In the genomic region with DNA sequence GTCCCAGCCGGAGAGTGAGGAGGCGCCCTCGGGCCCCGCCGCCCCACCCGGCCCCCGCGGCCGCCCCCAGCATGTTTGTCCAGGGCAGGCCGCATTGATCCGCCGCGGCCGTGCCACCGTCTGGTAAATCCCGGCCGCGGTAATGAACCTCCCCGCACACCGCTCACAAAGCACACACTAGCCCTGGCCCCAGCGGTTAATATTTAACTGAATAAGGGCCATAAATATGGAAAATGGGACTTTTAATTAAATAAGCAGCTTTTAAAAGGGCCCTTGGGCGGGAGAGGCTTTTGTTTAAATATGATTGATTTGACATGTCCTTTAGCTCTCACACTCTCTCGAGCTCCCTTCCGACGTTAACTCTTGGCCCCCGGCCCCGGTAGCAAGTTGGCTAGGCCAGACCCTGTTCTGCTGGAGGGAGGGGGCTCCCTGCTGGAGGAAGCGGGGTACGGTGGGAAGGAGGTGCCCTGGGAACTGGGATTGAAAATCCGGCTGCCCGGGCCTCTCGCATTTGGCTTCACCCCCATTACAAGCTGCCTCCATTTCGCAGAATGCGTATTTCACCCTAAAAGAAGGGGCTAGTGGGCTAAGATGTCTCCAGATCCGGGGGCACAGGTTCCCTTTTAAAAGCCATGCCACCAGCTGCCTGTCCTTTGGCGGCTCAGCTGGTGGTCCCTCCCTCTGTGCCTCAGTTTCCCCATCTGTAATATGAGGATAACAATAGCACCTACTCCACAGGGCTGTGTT, we compare ENCODE assay signal across 1 cellular context.
TF ChIP-seq lines count a peak whose summit lies in the region.

No MANE protein-coding gene starts in this region.

TF ChIP-seq in HepG2, 621 proteins besides CTCF, POLR2A, EP300 and RAD21 (continued from another document):
- peak; percentile 36; the same call in 1 of the 2 replicates for TF ChIP-seq THAP9 (CRISPR knock-in tag; IDR thresholded peaks at IDR 0.05; ENCODE audit: borderline replicate concordance)
- peak; percentile 93 for TF ChIP-seq HNF1A (IDR thresholded peaks at IDR 0.05; ENCODE audit: low read depth)
- TF ChIP-seq HNF1A (CRISPR knock-in tag; IDR thresholded peaks at IDR 0.05; ENCODE audit: borderline replicate concordance): peak; percentile 95
- peak; percentile 59; the same call in 1 of the 2 replicates for TF ChIP-seq ZNF792 (CRISPR knock-in tag; IDR thresholded peaks at IDR 0.05)
- no peak for TF ChIP-seq HDAC6 (IDR thresholded peaks at IDR 0.05; ENCODE audit: low read depth, low read length)
- TF ChIP-seq, protein P1, sequence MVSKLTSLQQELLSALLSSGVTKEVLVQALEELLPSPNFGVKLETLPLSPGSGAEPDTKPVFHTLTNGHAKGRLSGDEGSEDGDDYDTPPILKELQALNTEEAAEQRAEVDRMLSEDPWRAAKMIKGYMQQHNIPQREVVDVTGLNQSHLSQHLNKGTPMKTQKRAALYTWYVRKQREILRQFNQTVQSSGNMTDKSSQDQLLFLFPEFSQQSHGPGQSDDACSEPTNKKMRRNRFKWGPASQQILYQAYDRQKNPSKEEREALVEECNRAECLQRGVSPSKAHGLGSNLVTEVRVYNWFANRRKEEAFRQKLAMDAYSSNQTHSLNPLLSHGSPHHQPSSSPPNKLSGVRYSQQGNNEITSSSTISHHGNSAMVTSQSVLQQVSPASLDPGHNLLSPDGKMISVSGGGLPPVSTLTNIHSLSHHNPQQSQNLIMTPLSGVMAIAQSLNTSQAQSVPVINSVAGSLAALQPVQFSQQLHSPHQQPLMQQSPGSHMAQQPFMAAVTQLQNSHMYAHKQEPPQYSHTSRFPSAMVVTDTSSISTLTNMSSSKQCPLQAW (CRISPR knock-in tag; IDR thresholded peaks at IDR 0.05): peak; percentile 92
- no peak for TF ChIP-seq RAD51 (IDR thresholded peaks at IDR 0.05; ENCODE audit: borderline replicate concordance)
- no peak for TF ChIP-seq ZNF83 (CRISPR knock-in tag; IDR thresholded peaks at IDR 0.05; ENCODE audit: borderline replicate concordance)
- TF ChIP-seq ZFX (CRISPR knock-in tag; IDR thresholded peaks at IDR 0.05; ENCODE audit: low read depth): peak; percentile 60
- TF ChIP-seq ZNF569 (CRISPR knock-in tag; IDR thresholded peaks at IDR 0.05; ENCODE audit: borderline replicate concordance): no peak
- peak; percentile 94 for TF ChIP-seq CHD4 (IDR thresholded peaks at IDR 0.05; ENCODE audit: borderline replicate concordance, low read length)
- no peak for TF ChIP-seq ETV6 (CRISPR knock-in tag; conservative IDR thresholded peaks at IDR 0.05)
- TF ChIP-seq RNF219 (CRISPR knock-in tag; IDR thresholded peaks at IDR 0.05): 0 out of 2 replicates have a peak, but pooled peaks have one; percentile 26
- TF ChIP-seq TAF15 (IDR thresholded peaks at IDR 0.05; ENCODE audit: low read depth, low read length, poor library complexity, severe bottlenecking): no peak
- TF ChIP-seq ZNF136 (CRISPR knock-in tag; IDR thresholded peaks at IDR 0.05; ENCODE audit: low read depth): 0 out of 2 replicates have a peak, but pooled peaks have one; percentile 9
- TF ChIP-seq ZNF768 (CRISPR knock-in tag; IDR thresholded peaks at IDR 0.05): no peak
